Comparison of ENCODE assay signal across 1 cellular context in genomic region chr15:70096975-70097336, GRCh38.
TF ChIP-seq lines count a peak whose summit lies in the region.

No MANE protein-coding gene starts in this region.

TF ChIP-seq in GM23338, 12 proteins besides CTCF, POLR2A, EP300 and RAD21 (continued from another document):
- TF ChIP-seq REST (IDR thresholded peaks at IDR 0.05; ENCODE audit: unreplicated experiment) (no peak), POLR2AphosphoS5 (IDR thresholded peaks at IDR 0.05; ENCODE audit: low read depth) (no peak), JUNB (IDR thresholded peaks at IDR 0.05; ENCODE audit: unreplicated experiment) (no peak), NANOG (IDR thresholded peaks at IDR 0.05; ENCODE audit: borderline replicate concordance) (no peak)
TF ChIP-seq in GM23338: peak in this region for 0.
